Comparison of ENCODE assay signal across 8 cellular contexts in genomic region chr19:17389957-17390664, GRCh38. TPM values are rescaled to one million over a fixed set of nuclear protein-coding genes. Genes with fewer than 3 reads are reported as not detected.
A peak's percentile ranks its signal among the peaks of the same experiment; 100 is the strongest.
DNase-seq lines count a peak whose midpoint lies in the region; ATAC-seq, FAIRE-seq and TF ChIP-seq lines count a peak whose summit lies in the region.

No MANE protein-coding gene starts in this region.

- H3K27me3 ChIP-seq in ascending aorta, result no peaks in the 10 kb centered on the region

- no peak overlapping the region for H3K9ac ChIP-seq in kidney (ENCODE audit: low read length in 2 of 2)

- peak overlapping the region; percentile 95 for H3K4me3 Mint-ChIP-seq in type B pancreatic cell

- FAIRE-seq in kidney (lab: Jason Lieb, UNC), result no peak

- no peak for ATAC-seq in activated naive CD4-positive, alpha-beta T cell treated with anti-CD3 and anti-CD28 coated beads, Interleukin-2, amount 50 U/mL, for 72 hours
- no peak for ATAC-seq in HG03175 (IDR thresholded peaks at IDR 0.05; ENCODE audit: unreplicated experiment)

- H3K27me3 Mint-ChIP-seq in type B pancreatic cell, result peaks cover 23% of the 10 kb centered on the region

- H3K4me1 Mint-ChIP-seq in type B pancreatic cell (ENCODE audit: unreplicated experiment), result peaks cover 9% of the 10 kb centered on the region

- peaks cover 0 to 1% of the 10 kb centered on the region in 2 donors for H3K36me3 Mint-ChIP-seq in activated naive CD4-positive, alpha-beta T cell treated with anti-CD3 and anti-CD28 coated beads, Interleukin-2, amount 50 U/mL, for 72 hours
- H3K36me3 Mint-ChIP-seq in type B pancreatic cell, result no peaks in the 10 kb centered on the region

- intact Hi-C loops in ascending aorta (cut with DNase I), result loop anchor here (2.0 kb wide), 3 partner anchors 53 to 97 kb away; partner anchors contain the start of gene GTPBP3
- intact Hi-C loops in kidney (cut with DNase I), result no loop called here

- no peaks in the 10 kb centered on the region for H3K36me3 ChIP-seq in ascending aorta
- no peaks in the 10 kb centered on the region for H3K36me3 ChIP-seq in kidney (ENCODE audit: control insufficient read depth in 1 of 2, insufficient read depth in 2 of 2, low read length in 2 of 2)

- peak overlapping the region; percentile 45 to 71 for H3K4me3 ChIP-seq in ascending aorta
- H3K4me3 ChIP-seq in kidney (ENCODE audit: low read length in 2 of 2), result peak overlapping the region; percentile 47 to 52

- H3K4me1 ChIP-seq in ascending aorta (peaks cover 4 to 6% of the 10 kb centered on the region in 2 donors), kidney (ENCODE audit: control insufficient read depth in 1 of 2, insufficient read depth in 1 of 2, low read depth in 1 of 2, low read length in 2 of 2) (peaks cover 4 to 9% of the 10 kb centered on the region in 2 donors)

- H3K9me3 ChIP-seq in ascending aorta, result peaks cover 0 to 3% of the 10 kb centered on the region in 2 donors
- H3K9me3 ChIP-seq in kidney (ENCODE audit: control insufficient read depth in 1 of 2, low read length in 2 of 2), result no peaks in the 10 kb centered on the region

- no peaks in the 10 kb centered on the region for H3K9me3 Mint-ChIP-seq in activated naive CD4-positive, alpha-beta T cell treated with anti-CD3 and anti-CD28 coated beads, Interleukin-2, amount 50 U/mL, for 72 hours
- no peaks in the 10 kb centered on the region for H3K9me3 Mint-ChIP-seq in type B pancreatic cell

- H3K27ac ChIP-seq in ascending aorta (peak overlapping the region in 1 of 2 donors; percentile 32), kidney (ENCODE audit: low read depth in 2 of 2, low read length in 2 of 2) (no peak overlapping the region)

- peak; percentile 12 for DNase-seq in activated naive CD4-positive, alpha-beta T cell treated with Interleukin-2 at 50 U/mL for 16 hours
- no peak for DNase-seq in activated naive CD4-positive, alpha-beta T cell treated with anti-CD3 and anti-CD28 coated beads, Interleukin-2, amount 50 U/mL, for 72 hours (ENCODE audit: low spot score in 2 of 2)
- DNase-seq in ascending aorta (ENCODE audit: low spot score in 2 of 2), result no peak
- DNase-seq in kidney, result no peak
- DNase-seq in type B pancreatic cell (ENCODE audit: extremely low spot score, unreplicated experiment), result no peak
- DNase-seq in stimulated activated CD4-positive, alpha-beta T cell treated with anti-CD3 and anti-CD28 coated beads, Interleukin-4, amount 100 ng/mL, for 24 hours, result no peak
- DNase-seq in HT-29 (ENCODE audit: low spot score), result no peak

- TF ChIP-seq CTCF in ascending aorta (IDR thresholded peaks at IDR 0.05) (peak in 2 of 3 experiments; percentile 3 to 11), kidney (IDR thresholded peaks at IDR 0.05; ENCODE audit: borderline replicate concordance, extremely low read depth, insufficient read depth) (no peak), type B pancreatic cell (conservative IDR thresholded peaks at IDR 0.05) (peak; percentile 49)

- no peak overlapping the region for H3K27ac Mint-ChIP-seq in activated naive CD4-positive, alpha-beta T cell treated with anti-CD3 and anti-CD28 coated beads, Interleukin-2, amount 50 U/mL, for 72 hours
- no peak overlapping the region for H3K27ac Mint-ChIP-seq in type B pancreatic cell

RNA-seq across cellular contexts. Expression of gene CCDC194, which starts 3.9 kb away (rescaled TPM):
- 1 to 10 TPM; 2.2 to 3.7 TPM for total RNA-seq in activated naive CD4-positive, alpha-beta T cell treated with anti-CD3 and anti-CD28 coated beads, Interleukin-2, amount 50 U/mL, for 72 hours
- not detected for total RNA-seq in ascending aorta
- total RNA-seq in kidney, result 0.57 TPM
- not detected for polyA plus RNA-seq in kidney (ENCODE audit: insufficient read depth, low read depth, low replicate concordance)
- not detected in 2 replicates for total RNA-seq in type B pancreatic cell (ENCODE audit: low replicate concordance)
- total RNA-seq in HT-29 (2014; rRNA removed; shearing (Covaris generic)), result 0.81 and 1.6 TPM in 2 replicates

RNA-seq across cellular contexts. Expression of gene PLVAP, which starts 13.0 kb away (rescaled TPM):
- under 1 TPM in 1 of 2 donors, not detected in 1; 0.20 TPM for total RNA-seq in activated naive CD4-positive, alpha-beta T cell treated with anti-CD3 and anti-CD28 coated beads, Interleukin-2, amount 50 U/mL, for 72 hours
- total RNA-seq in ascending aorta (378 TPM), kidney (195 TPM), type B pancreatic cell (ENCODE audit: low replicate concordance) (0.72 TPM in 1 of 2 replicates, not detected in the other)
- 148 TPM for polyA plus RNA-seq in kidney (ENCODE audit: insufficient read depth, low read depth, low replicate concordance)
- not detected in 2 replicates for total RNA-seq in HT-29 (2014; rRNA removed; shearing (Covaris generic))

RNA-seq across cellular contexts. Expression of gene BST2, which starts 15.3 kb away (rescaled TPM):
- total RNA-seq in activated naive CD4-positive, alpha-beta T cell treated with anti-CD3 and anti-CD28 coated beads, Interleukin-2, amount 50 U/mL, for 72 hours, result 100 to 1,000 TPM in 1 of 2 donors, 10 to 100 TPM in 1; 77.4 to 126 TPM
- total RNA-seq in ascending aorta, result 151 TPM
- total RNA-seq in kidney, result 89.6 TPM
- 250 TPM for polyA plus RNA-seq in kidney (ENCODE audit: insufficient read depth, low read depth, low replicate concordance)
- 2.5 and 3.8 TPM in 2 replicates for total RNA-seq in type B pancreatic cell (ENCODE audit: low replicate concordance)
- 134 and 172 TPM in 2 replicates for total RNA-seq in HT-29 (2014; rRNA removed; shearing (Covaris generic))

RNA-seq across cellular contexts. Expression of gene MVB12A, which starts 29.7 kb away (rescaled TPM):
- total RNA-seq in activated naive CD4-positive, alpha-beta T cell treated with anti-CD3 and anti-CD28 coated beads, Interleukin-2, amount 50 U/mL, for 72 hours, result 10 to 100 TPM; 34.4 to 55.2 TPM
- 49.6 TPM for total RNA-seq in ascending aorta
- 57.6 TPM for total RNA-seq in kidney
- 88.3 TPM for polyA plus RNA-seq in kidney (ENCODE audit: insufficient read depth, low read depth, low replicate concordance)
- total RNA-seq in type B pancreatic cell (ENCODE audit: low replicate concordance), result 32.0 and 37.7 TPM in 2 replicates
- 59.0 and 77.0 TPM in 2 replicates for total RNA-seq in HT-29 (2014; rRNA removed; shearing (Covaris generic))

RNA-seq across cellular contexts. Expression of gene GTPBP3, which starts 52.8 kb away (rescaled TPM):
- 10 to 100 TPM; 11.1 to 46.1 TPM for total RNA-seq in activated naive CD4-positive, alpha-beta T cell treated with anti-CD3 and anti-CD28 coated beads, Interleukin-2, amount 50 U/mL, for 72 hours
- total RNA-seq in ascending aorta, result 256 TPM
- total RNA-seq in kidney, result 20.4 TPM
- 11.0 TPM for polyA plus RNA-seq in kidney (ENCODE audit: insufficient read depth, low read depth, low replicate concordance)
- 40.0 and 48.4 TPM in 2 replicates for total RNA-seq in type B pancreatic cell (ENCODE audit: low replicate concordance)
- total RNA-seq in HT-29 (2014; rRNA removed; shearing (Covaris generic)), result 40.0 and 64.4 TPM in 2 replicates

Comparison
In these comparisons a context has a peak if more than half of its experiments do, and no peak if none do; other contexts are left out.
1. RNA of gene PLVAP, which starts 13.0 kb away (total RNA-seq): 378 TPM in ascending aorta (single experiment) and 195 TPM in kidney (single experiment); 0.72 TPM in type B pancreatic cell, 0.20 TPM in activated naive CD4-positive, alpha-beta T cell treated with anti-CD3 and anti-CD28 coated beads, Interleukin-2, amount 50 U/mL, for 72 hours and not detected in HT-29; every median in the first group is over 100 times any median in the second.
2. RNA of gene BST2, which starts 15.3 kb away (total RNA-seq): 134 to 172 TPM in HT-29, 151 TPM in ascending aorta (single experiment), 77.4 to 126 TPM in activated naive CD4-positive, alpha-beta T cell treated with anti-CD3 and anti-CD28 coated beads, Interleukin-2, amount 50 U/mL, for 72 hours and 89.6 TPM in kidney (single experiment); 2.5 to 3.8 TPM in type B pancreatic cell; every median in the first group is over 10 times any median in the second.